ENCODE assay signal across 9 cellular contexts in genomic region chr12:132356686-132357622, GRCh38. TPM values are rescaled to one million over a fixed set of nuclear protein-coding genes. Genes with fewer than 3 reads are reported as not detected.
A peak's percentile ranks its signal among the peaks of the same experiment; 100 is the strongest.
DNase-seq lines count a peak whose midpoint lies in the region; ATAC-seq and TF ChIP-seq lines count a peak whose summit lies in the region.
"Had no signal": no experiment of that assay in that cellular context is flagged by ENCODE, and none has a peak within 500 bp of the region (broad histone marks: within the 10 kb centered on the region; RNA-seq: fewer than 3 reads in every experiment).

No MANE protein-coding gene starts in this region.

- no peaks in the 10 kb centered on the region for H3K9me3 ChIP-seq in right atrium auricular region
- peaks cover 0 to 7% (median 0%) of the 10 kb centered on the region in 11 donors for H3K9me3 ChIP-seq in heart right ventricle
- H3K9me3 ChIP-seq in transverse colon: no peaks in the 10 kb centered on the region
- no peaks in the 10 kb centered on the region for H3K9me3 ChIP-seq in esophagus squamous epithelium

- TF ChIP-seq EP300 in transverse colon (IDR thresholded peaks at IDR 0.05; ENCODE audit: low read depth): no peak

- H3K27me3 ChIP-seq in right atrium auricular region: no peaks in the 10 kb centered on the region
- H3K27me3 ChIP-seq in heart right ventricle: peaks cover 0 to 49% (median 39%) of the 10 kb centered on the region in 7 donors
- peaks cover 9% of the 10 kb centered on the region for H3K27me3 ChIP-seq in transverse colon
- peaks cover 0 to 62% (median 0%) of the 10 kb centered on the region in 4 donors for H3K27me3 ChIP-seq in esophagus squamous epithelium

- intact Hi-C loops in Right ventricle myocardium inferior (cut with DNase I): no loop called here
- intact Hi-C loops in heart right ventricle (cut with DNase I): no loop called here
- intact Hi-C loops in transverse colon (cut with DNase I; ENCODE audit: low total_unique reads): no loop called here
- intact Hi-C loops in esophagus squamous epithelium (cut with DNase I): no loop called here

- H3K27ac ChIP-seq in right atrium auricular region (no peak overlapping the region), heart right ventricle (no peak overlapping the region), transverse colon (no peak overlapping the region), esophagus squamous epithelium (no peak overlapping the region)

- H3K4me1 ChIP-seq in right atrium auricular region: no peaks in the 10 kb centered on the region
- no peaks in the 10 kb centered on the region for H3K4me1 ChIP-seq in heart right ventricle
- peaks cover 0 to 3% (median 0%) of the 10 kb centered on the region in 4 donors for H3K4me1 ChIP-seq in transverse colon
- peaks cover 0 to 12% (median 0%) of the 10 kb centered on the region in 3 donors for H3K4me1 ChIP-seq in esophagus squamous epithelium

- ATAC-seq in Right ventricle myocardium inferior (peak; percentile 44), heart right ventricle (peak in 5 of 8 donors; percentile 37 to 60 (median 50))

- DNase-seq in Right ventricle myocardium inferior (ENCODE audit: missing footprints) (no peak), right atrium auricular region (ENCODE audit: low spot score) (no peak), SW480 (ENCODE audit: low spot score) (peak; percentile 54), heart right ventricle (no peak), transverse colon (peak; percentile 47), GM19240 (ENCODE audit: insufficient read length, low spot score) (no peak), NCI-H345 treated with DMSO at 0.1 percent for 48 hours (lab: John Stamatoyannopoulos, UW; ENCODE audit: unreplicated experiment) (no peak), esophagus squamous epithelium (lab: John Stamatoyannopoulos, UW) (no peak)
- DNase-seq: NCI-H1048 had no signal

- TF ChIP-seq POLR2A in transverse colon (IDR thresholded peaks at IDR 0.05): no peak
- TF ChIP-seq POLR2A in esophagus squamous epithelium (IDR thresholded peaks at IDR 0.05): no peak

- TF ChIP-seq CTCF in right atrium auricular region (IDR thresholded peaks at IDR 0.05): no peak
- no peak for TF ChIP-seq CTCF in heart right ventricle (IDR thresholded peaks at IDR 0.05)
- TF ChIP-seq CTCF in transverse colon (IDR thresholded peaks at IDR 0.05): no peak
- TF ChIP-seq CTCF in esophagus squamous epithelium (IDR thresholded peaks at IDR 0.05): no peak

- in situ Hi-C loops in transverse colon (cut with MboI; ENCODE audit: low pct_ligation_motif_present in 1 of 4, low pct_unique_long_range_greater_than_20kb in 1 of 4, low sequenced_read_pairs in 3 of 4): no loop called here

- H3K4me3 ChIP-seq in right atrium auricular region (no peak overlapping the region), heart right ventricle (no peak overlapping the region), transverse colon (no peak overlapping the region), esophagus squamous epithelium (no peak overlapping the region)

- no peaks in the 10 kb centered on the region for H3K36me3 ChIP-seq in right atrium auricular region
- H3K36me3 ChIP-seq in heart right ventricle: no peaks in the 10 kb centered on the region
- no peaks in the 10 kb centered on the region for H3K36me3 ChIP-seq in transverse colon
- no peaks in the 10 kb centered on the region for H3K36me3 ChIP-seq in esophagus squamous epithelium

- WGBS in heart right ventricle, 2 donors: 44 to 46% methylated on average over 37 of the region's 37 CpGs
- 42% methylated on average over 37 of the region's 37 CpGs; no CpG with 5 or more reads in 1 of the 2 donors for WGBS in transverse colon (ENCODE audit: low coverage in 1 of 2), 2 donors
- 46 to 52% methylated on average over 20 to 24 of the region's 37 CpGs for WGBS in esophagus squamous epithelium, 2 donors

RNA-seq across cellular contexts. Expression of gene GALNT9, which starts 27.6 kb away (rescaled TPM):
- not detected for total RNA-seq in Right ventricle myocardium inferior
- 10 to 100 TPM in 1 of 2 donors, 1 to 10 TPM in 1; 4.0 to 10.8 TPM for total RNA-seq in right atrium auricular region
- under 1 TPM in 1 of 10 donors, not detected in 9; 0.19 TPM for total RNA-seq in heart right ventricle
- under 1 TPM in 1 of 2 donors, not detected in 1; 0.01 TPM for polyA plus RNA-seq in heart right ventricle
- total RNA-seq in transverse colon: 1 to 10 TPM in 1 of 4 donors, under 1 TPM in 1, not detected in 2; 0.82 to 4.5 TPM
- not detected for total RNA-seq in esophagus squamous epithelium

Comparison
In these comparisons a context has a peak if more than half of its experiments do, and no peak if none do; other contexts are left out.
1. DNase-seq: peak in SW480 (single experiment) and transverse colon (single experiment); none in Right ventricle myocardium inferior (single experiment), right atrium auricular region (single experiment), heart right ventricle (0 of 2), GM19240 (single experiment), NCI-H345 treated with DMSO at 0.1 percent for 48 hours (single experiment) and esophagus squamous epithelium (single experiment).